33 cellular contexts compared by ENCODE assay signal in the genomic region with DNA sequence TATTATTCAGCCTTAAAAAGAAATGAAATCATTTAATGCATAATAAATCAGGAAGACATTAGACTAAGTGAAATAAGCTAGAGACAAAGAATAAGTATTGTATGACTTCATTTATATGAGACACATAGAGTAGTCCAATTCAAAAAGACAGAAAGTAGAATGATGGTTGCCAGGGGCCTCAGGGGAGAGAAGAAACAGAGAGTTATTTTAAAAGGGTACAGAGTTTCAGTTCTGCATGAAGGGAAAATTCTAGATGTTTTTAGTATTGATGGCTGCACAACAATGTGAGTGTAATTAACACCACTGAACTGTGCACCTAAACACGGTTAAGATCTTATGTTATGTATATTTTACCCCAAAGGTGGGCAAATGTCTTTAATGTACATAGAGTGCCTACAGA.
"Had no signal": no experiment of that assay in that cellular context is flagged by ENCODE, and none has a peak within 500 bp of the region (broad histone marks: within the 10 kb centered on the region; RNA-seq: fewer than 3 reads in every experiment).

No MANE protein-coding gene starts in this region.

- H3K27ac ChIP-seq: adrenal gland, ascending aorta, body of pancreas, brain microvascular endothelial cell, breast epithelium, cardiac muscle cell, colonic mucosa had no signal

- DNase-seq: activated effector memory CD4-positive, alpha-beta T cell treated with anti-CD3 and anti-CD28 coated beads, Interleukin-2, amount 50 U/mL, for 16 hours; activated effector memory CD4-positive, alpha-beta T cell treated with Interleukin-2 at 50 U/mL for 16 hours; activated gamma-delta T cell; activated gamma-delta T cell treated with Interleukin-2 at 50 U/mL for 16 hours; activated naive CD4-positive, alpha-beta T cell; activated naive CD4-positive, alpha-beta T cell treated with anti-CD3 and anti-CD28 coated beads for 36 hours; activated naive CD4-positive, alpha-beta T cell treated with anti-CD3 and anti-CD28 coated beads, Interleukin-2, amount 10 ng/mL, durations not matched to agents 7 days and 5 days; activated naive CD4-positive, alpha-beta T cell treated with anti-CD3 and anti-CD28 coated beads, Interleukin-2, amount 50 U/mL, for 16 hours; activated naive CD4-positive, alpha-beta T cell treated with Interleukin-2 at 50 U/mL for 16 hours; activated naive CD8-positive, alpha-beta T cell treated with anti-CD3 and anti-CD28 coated beads for 36 hours; activated naive CD8-positive, alpha-beta T cell treated with anti-CD3 and anti-CD28 coated beads, Interleukin-2, amount 10 ng/mL, durations not matched to agents 7 days and 5 days; activated naive CD8-positive, alpha-beta T cell treated with anti-CD3 and anti-CD28 coated beads, Interleukin-2, amount 50 U/mL, for 24 hours; activated T-cell treated with anti-CD3 and anti-CD28 coated beads, Interleukin-2, amount 50 U/mL, for 48 hours; activated T-cell treated with anti-CD3 and anti-CD28 coated beads, Interleukin-2, amount 50 U/mL, for 72 hours; adrenal gland; amniotic stem cell; amygdala; anterior cingulate cortex; aorta; body of pancreas; brain microvascular endothelial cell; caudate nucleus; central memory CD4-positive, alpha-beta T cell; cerebellar nuclear complex; colonic mucosa had no signal

- FAIRE-seq: astrocyte, bronchial epithelial cell, colon had no signal

- H3K4me1 ChIP-seq: adrenal gland, ascending aorta, body of pancreas, breast epithelium, colonic mucosa had no signal

- H3K27me3 ChIP-seq: adrenal gland, ascending aorta, body of pancreas, brain microvascular endothelial cell, breast epithelium, cardiac muscle cell, colonic mucosa had no signal

- H3K36me3 ChIP-seq: adrenal gland, ascending aorta, brain microvascular endothelial cell, breast epithelium, cardiac muscle cell, colonic mucosa had no signal

- H3K9me3 ChIP-seq: adrenal gland, ascending aorta, body of pancreas, breast epithelium, colonic mucosa had no signal

- H3K4me3 ChIP-seq: adrenal gland, ascending aorta, body of pancreas, breast epithelium, cardiac muscle cell, colonic mucosa had no signal

- ATAC-seq: activated naive CD4-positive, alpha-beta T cell treated with anti-CD3 and anti-CD28 coated beads, Interleukin-2, amount 50 U/mL, for 72 hours; activated naive CD8-positive, alpha-beta T cell treated with anti-CD3 and anti-CD28 coated beads, Interleukin-2, amount 50 U/mL, for 24 hours; activated T-cell treated with anti-CD3 and anti-CD28 coated beads, Interleukin-2, amount 50 U/mL, for 72 hours; activated T-helper 17 cell treated with anti-CD3 and anti-CD28 coated beads, Interleukin-2, amount 50 U/mL, for 72 hours; body of pancreas had no signal
